Comparison of ENCODE assay signal across 8 cellular contexts in genomic region chr19:54114340-54114826, GRCh38. TPM values are rescaled to one million over a fixed set of nuclear protein-coding genes. Genes with fewer than 3 reads are reported as not detected.
DNase-seq lines count a peak whose midpoint lies in the region; ATAC-seq and TF ChIP-seq lines count a peak whose summit lies in the region.

No MANE protein-coding gene starts in this region.

- H3K36me3 ChIP-seq in OCI-LY1 (ENCODE audit: insufficient read depth, low read length), result peaks cover 29% of the 10 kb centered on the region
- peaks cover 24% of the 10 kb centered on the region for H3K36me3 ChIP-seq in osteoblast (ENCODE audit: insufficient read depth, low read length)

- peaks cover 29% of the 10 kb centered on the region for H3K36me3 Mint-ChIP-seq in activated naive CD4-positive, alpha-beta T cell treated with anti-CD3 and anti-CD28 coated beads for 36 hours (ENCODE audit: low read depth)

- peak overlapping the region; percentile 97 for H3K27ac Mint-ChIP-seq in activated naive CD4-positive, alpha-beta T cell treated with anti-CD3 and anti-CD28 coated beads for 36 hours

- no peaks in the 10 kb centered on the region for H3K27me3 Mint-ChIP-seq in activated naive CD4-positive, alpha-beta T cell treated with anti-CD3 and anti-CD28 coated beads for 36 hours (ENCODE audit: low read depth)

- H3K9me2 ChIP-seq in OCI-LY1 (ENCODE audit: low read depth, low read length), result no peaks in the 10 kb centered on the region

- peaks cover 33% of the 10 kb centered on the region for H3K4me1 Mint-ChIP-seq in activated naive CD4-positive, alpha-beta T cell treated with anti-CD3 and anti-CD28 coated beads for 36 hours (ENCODE audit: low read depth)

- H2AFZ ChIP-seq in OCI-LY1 (ENCODE audit: low read length), result no peak overlapping the region
- no peak overlapping the region for H2AFZ ChIP-seq in osteoblast (ENCODE audit: low read length)

- no peaks in the 10 kb centered on the region for H3F3A ChIP-seq in OCI-LY1 (ENCODE audit: insufficient read depth, low read length)

- H3K4me1 ChIP-seq in OCI-LY1 (ENCODE audit: insufficient read depth, low read length, severe bottlenecking), result peaks cover 20% of the 10 kb centered on the region
- H3K4me1 ChIP-seq in osteoblast (ENCODE audit: insufficient read depth, low read length), result peaks cover 9% of the 10 kb centered on the region

- H4K20me1 ChIP-seq in OCI-LY1 (ENCODE audit: insufficient read depth, low read length) (no peaks in the 10 kb centered on the region), osteoblast (ENCODE audit: insufficient read depth, low read length) (peaks cover 9% of the 10 kb centered on the region)

- no peak for ATAC-seq in HG03469 (IDR thresholded peaks at IDR 0.05; ENCODE audit: unreplicated experiment)

- H3K27ac ChIP-seq in OCI-LY1 (ENCODE audit: low read depth, low read length, poor library complexity, severe bottlenecking) (peak overlapping the region; percentile 69), osteoblast (ENCODE audit: low read depth, low read length) (peak overlapping the region; percentile 81)

- H3K27me3 ChIP-seq in OCI-LY1 (ENCODE audit: insufficient read depth, low read length), result no peaks in the 10 kb centered on the region
- no peaks in the 10 kb centered on the region for H3K27me3 ChIP-seq in osteoblast (ENCODE audit: insufficient read depth, low read length)

- peak overlapping the region; percentile 77 for H3K9ac ChIP-seq in OCI-LY1 (ENCODE audit: low read length)

- H3K4me2 ChIP-seq in OCI-LY1 (ENCODE audit: low read length) (peak overlapping the region; percentile 86), osteoblast (ENCODE audit: insufficient read depth, low read length) (peak overlapping the region; percentile 90)

- intact Hi-C loops in activated naive CD4-positive, alpha-beta T cell treated with anti-CD3 and anti-CD28 coated beads for 36 hours (cut with micrococcal nuclease), result loop anchor here (2.0 kb wide), 1 partner anchor 334 kb away; the partner anchor contains the start of gene LENG8

- H3K9me3 ChIP-seq in OCI-LY1 (ENCODE audit: low read length), result no peaks in the 10 kb centered on the region
- H3K9me3 ChIP-seq in osteoblast (ENCODE audit: low read depth, low read length), result no peaks in the 10 kb centered on the region

- CTCF ChIA-PET in activated naive CD4-positive, alpha-beta T cell treated with anti-CD3 and anti-CD28 coated beads for 36 hours (lab: Charles Lee), result no interaction called here

- peak overlapping the region; percentile 87 for H3K4me3 ChIP-seq in OCI-LY1 (ENCODE audit: low read depth, low read length, poor library complexity, severe bottlenecking)
- peak overlapping the region; percentile 85 for H3K4me3 ChIP-seq in osteoblast (ENCODE audit: insufficient read depth, low read length)

- H3K4me3 Mint-ChIP-seq in activated naive CD4-positive, alpha-beta T cell treated with anti-CD3 and anti-CD28 coated beads for 36 hours, result peak overlapping the region; percentile 90

- H3K9me3 Mint-ChIP-seq in activated naive CD4-positive, alpha-beta T cell treated with anti-CD3 and anti-CD28 coated beads for 36 hours, result no peaks in the 10 kb centered on the region

- H3K79me2 ChIP-seq in OCI-LY1 (ENCODE audit: insufficient read depth, low read length) (peaks cover 11% of the 10 kb centered on the region), osteoblast (ENCODE audit: insufficient read depth, low read length) (peaks cover 49% of the 10 kb centered on the region)

- no peak for TF ChIP-seq CTCF in OCI-LY1 (IDR thresholded peaks at IDR 0.05; ENCODE audit: low read length)
- TF ChIP-seq CTCF in osteoblast (IDR thresholded peaks at IDR 0.05; ENCODE audit: extremely low read depth, low read depth, low read length), result no peak

- DNase-seq in NCI-H2107 (lab: John Stamatoyannopoulos, UW) (peak; percentile 21), NCI-H2107 treated with DMSO at 0.1 percent for 48 hours (lab: John Stamatoyannopoulos, UW; ENCODE audit: unreplicated experiment) (no peak), globus pallidus (ENCODE audit: low spot score) (peak; percentile 38), osteoblast (ENCODE audit: insufficient read length, low spot score, missing footprints) (peak; percentile 94), epidermal melanocyte (ENCODE audit: insufficient read length, low spot score) (no peak)
- DNase-seq in activated naive CD4-positive, alpha-beta T cell treated with anti-CD3 and anti-CD28 coated beads for 36 hours, result peak; percentile 70

RNA-seq across cellular contexts. Expression of gene TFPT, which starts 1.1 kb away (rescaled TPM):
- 10 to 100 TPM; 17.0 to 17.3 TPM for total RNA-seq in activated naive CD4-positive, alpha-beta T cell treated with anti-CD3 and anti-CD28 coated beads for 36 hours
- total RNA-seq in osteoblast, result 17.4 TPM in 2 replicates

RNA-seq across cellular contexts. Expression of gene PRPF31, which starts 1.2 kb away (rescaled TPM):
- 10 to 100 TPM; 67.5 to 71.8 TPM for total RNA-seq in activated naive CD4-positive, alpha-beta T cell treated with anti-CD3 and anti-CD28 coated beads for 36 hours
- total RNA-seq in osteoblast, result 42.1 and 46.7 TPM in 2 replicates

RNA-seq across cellular contexts. Expression of gene NDUFA3, which starts 11.7 kb away (rescaled TPM):
- 100 to 1,000 TPM; 110 to 120 TPM for total RNA-seq in activated naive CD4-positive, alpha-beta T cell treated with anti-CD3 and anti-CD28 coated beads for 36 hours
- total RNA-seq in osteoblast, result 6.8 and 8.3 TPM in 2 replicates

RNA-seq across cellular contexts. Expression of gene OSCAR, which starts 13.8 kb away (rescaled TPM):
- total RNA-seq in activated naive CD4-positive, alpha-beta T cell treated with anti-CD3 and anti-CD28 coated beads for 36 hours, result under 1 TPM; 0.17 to 0.36 TPM
- total RNA-seq in osteoblast, result 0.36 and 0.59 TPM in 2 replicates

RNA-seq across cellular contexts. Expression of gene CNOT3, which starts 23.2 kb away (rescaled TPM):
- total RNA-seq in activated naive CD4-positive, alpha-beta T cell treated with anti-CD3 and anti-CD28 coated beads for 36 hours, result 10 to 100 TPM; 50.4 to 58.3 TPM
- total RNA-seq in osteoblast, result 6.2 TPM in 2 replicates

Comparison
In these comparisons a context has a peak if more than half of its experiments do, and no peak if none do; other contexts are left out.
1. DNase-seq: peak in NCI-H2107 (single experiment), activated naive CD4-positive, alpha-beta T cell treated with anti-CD3 and anti-CD28 coated beads for 36 hours (single experiment), globus pallidus (single experiment) and osteoblast (single experiment); none in NCI-H2107 treated with DMSO at 0.1 percent for 48 hours (single experiment) and epidermal melanocyte (single experiment).
2. RNA of gene NDUFA3, which starts 11.7 kb away (total RNA-seq): 110 to 120 TPM in activated naive CD4-positive, alpha-beta T cell treated with anti-CD3 and anti-CD28 coated beads for 36 hours; 6.8 to 8.3 TPM in osteoblast; every median in the first group is over 10 times any median in the second.